ENCODE assay signal across 30 cellular contexts in the genomic region with DNA sequence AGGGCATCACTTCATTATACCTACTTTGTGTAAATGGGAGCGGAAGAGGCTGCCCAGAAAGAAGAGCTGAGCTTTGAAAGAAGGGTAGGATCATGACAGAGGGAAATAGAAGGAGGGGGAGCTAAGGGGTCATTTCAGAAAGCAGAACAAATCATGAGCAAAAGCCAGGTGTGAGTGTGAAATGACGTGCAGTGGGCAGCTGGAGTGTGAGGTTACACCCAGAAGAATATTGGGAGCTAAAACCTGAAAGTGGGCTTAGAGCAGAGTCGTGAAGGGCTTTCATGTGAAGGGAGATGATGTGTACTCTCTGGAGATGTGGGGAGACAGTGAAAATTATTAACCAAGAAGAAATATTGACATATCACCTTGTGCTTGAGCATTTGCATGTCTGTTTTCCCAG.
"Had no signal": no experiment of that assay in that cellular context is flagged by ENCODE, and none has a peak within 500 bp of the region (broad histone marks: within the 10 kb centered on the region; RNA-seq: fewer than 3 reads in every experiment).

No MANE protein-coding gene starts in this region.

- ATAC-seq: activated naive CD4-positive, alpha-beta T cell treated with anti-CD3 and anti-CD28 coated beads, Interleukin-2, amount 50 U/mL, for 72 hours; activated T-cell treated with anti-CD3 and anti-CD28 coated beads, Interleukin-2, amount 50 U/mL, for 72 hours; esophagus mucosa; foreskin keratinocyte; gastrocnemius medialis; heart right ventricle; T-helper 17 cell had no signal

- H3K79me2 ChIP-seq: hepatocyte had no signal

- DNase-seq: activated B cell treated with CpG ODN at 0.5 μM for 24 hours; activated CD4-positive, alpha-beta memory T cell treated with anti-CD3 and anti-CD28 coated beads, Interleukin-2, amount 10 ng/mL, durations not matched to agents 7 days and 5 days; activated CD4-positive, alpha-beta T cell treated with anti-CD3 and anti-CD28 coated beads for 1 hour; activated CD4-positive, alpha-beta T cell treated with anti-CD3 and anti-CD28 coated beads for 4 hours; activated CD4-positive, alpha-beta T cell treated with anti-CD3 and anti-CD28 coated beads, Interleukin-2, amount 10 ng/mL, durations not matched to agents 7 days and 5 days; activated CD4-positive, alpha-beta T cell treated with anti-CD3 and anti-CD28 coated beads, Interleukin-2, amount 50 U/mL, for 4 hours; activated CD8-positive, alpha-beta memory T cell treated with anti-CD3 and anti-CD28 coated beads, Interleukin-2, amount 50 U/mL, for 48 hours; activated gamma-delta T cell; activated naive CD4-positive, alpha-beta T cell; activated naive CD4-positive, alpha-beta T cell treated with anti-CD3 and anti-CD28 coated beads, Interleukin-2, amount 10 ng/mL, durations not matched to agents 7 days and 5 days; activated naive CD8-positive, alpha-beta T cell treated with anti-CD3 and anti-CD28 coated beads, Interleukin-2, amount 10 ng/mL, durations not matched to agents 7 days and 5 days; activated T-cell treated with anti-CD3 and anti-CD28 coated beads for 4 hours; activated T-cell treated with anti-CD3 and anti-CD28 coated beads, Interleukin-2, amount 50 U/mL, for 24 hours; activated T-cell treated with anti-CD3 and anti-CD28 coated beads, Interleukin-2, amount 50 U/mL, for 72 hours; brain microvascular endothelial cell; dorsolateral prefrontal cortex; effector memory CD4-positive, alpha-beta T cell; endodermal cell; foreskin keratinocyte; gastrocnemius medialis; heart right ventricle; T-helper 17 cell; T1000; WERI-Rb-1 had no signal

- H3K36me3 ChIP-seq: brain microvascular endothelial cell, gastrocnemius medialis, heart right ventricle, WERI-Rb-1 had no signal

- H3K27me3 ChIP-seq: brain microvascular endothelial cell, foreskin keratinocyte, gastrocnemius medialis, hepatocyte had no signal

- H3K4me2 ChIP-seq: hepatocyte had no signal

- H3K4me3 ChIP-seq: coronary artery, dorsolateral prefrontal cortex, gastrocnemius medialis, heart right ventricle, hepatocyte had no signal

- FAIRE-seq: astrocyte, bronchial epithelial cell had no signal

- H3K27ac ChIP-seq: brain microvascular endothelial cell, coronary artery, dorsolateral prefrontal cortex, foreskin keratinocyte, gastrocnemius medialis, heart right ventricle, hepatocyte, WERI-Rb-1 had no signal

- H2AFZ ChIP-seq: hepatocyte had no signal

- H3K4me1 ChIP-seq: foreskin keratinocyte, gastrocnemius medialis, heart right ventricle had no signal

- H3K9me3 ChIP-seq: gastrocnemius medialis had no signal
